Comparison of ENCODE assay signal across 22 cellular contexts in genomic region chr7:104536956-104537355, GRCh38.
"Had no signal": no experiment of that assay in that cellular context is flagged by ENCODE, and none has a peak within 500 bp of the region (broad histone marks: within the 10 kb centered on the region; RNA-seq: fewer than 3 reads in every experiment).

No MANE protein-coding gene starts in this region.

- H3K27me3 ChIP-seq: Peyer's patch, SJCRH30 had no signal

- H3K9me3 ChIP-seq: Peyer's patch, SJCRH30 had no signal

- DNase-seq: KBM-7, MV-4-11, NCI-H1048, NCI-H1105, NCI-H1417, NCI-H1436 treated with DMSO at 0.1 percent for 48 hours, NCI-H1694, NCI-H187 treated with DMSO at 0.1 percent for 48 hours, NCI-H2029 treated with DMSO at 0.1 percent for 48 hours, NCI-H226, NCI-H446 treated with DMSO at 0.1 percent for 48 hours, NCI-H510A treated with DMSO at 0.1 percent for 48 hours, NCI-H69, NCI-H774, OCI-M1, PC-9, Peyer's patch, SHP77 treated with DMSO at 0.1 percent for 48 hours, SJCRH30, T-helper 1 cell had no signal

- H3K36me3 ChIP-seq: Peyer's patch, SJCRH30 had no signal

- H3K27ac ChIP-seq: PC-9, Peyer's patch, SJCRH30 had no signal

- H3K4me1 ChIP-seq: Peyer's patch, SJCRH30 had no signal

- ATAC-seq: Right ventricle myocardium inferior, SK-N-SH treated with all-trans-retinoic acid at 6 μM for 48 hours had no signal

- H3K4me3 ChIP-seq: PC-9, Peyer's patch, SJCRH30 had no signal
